Comparison of ENCODE assay signal across 10 cellular contexts in genomic region chr7:155640629-155641028, GRCh38.
"Had no signal": no experiment of that assay in that cellular context is flagged by ENCODE, and none has a peak within 500 bp of the region (broad histone marks: within the 10 kb centered on the region; RNA-seq: fewer than 3 reads in every experiment).

No MANE protein-coding gene starts in this region.

- ATAC-seq: HCT116 had no signal

- H3K4me2 ChIP-seq: KMS-11 had no signal

- H3K27ac Mint-ChIP-seq: HFFc6 had no signal

- H3K4me3 Mint-ChIP-seq: HFFc6 had no signal

- H3K4me1 ChIP-seq: HAP-1 had no signal

- H3K9ac ChIP-seq: GM23248, KMS-11 had no signal

- H2AFZ ChIP-seq: GM23248 had no signal

- DNase-seq: GM23248, GOT3, H7, HFFc6, IMR-90, KBM-7 had no signal

- H3K27ac ChIP-seq: GM23248, HL-60, KMS-11 had no signal

- H3K4me3 ChIP-seq: GM23248, HAP-1 had no signal
